8 cellular contexts compared by ENCODE assay signal in the genomic region with DNA sequence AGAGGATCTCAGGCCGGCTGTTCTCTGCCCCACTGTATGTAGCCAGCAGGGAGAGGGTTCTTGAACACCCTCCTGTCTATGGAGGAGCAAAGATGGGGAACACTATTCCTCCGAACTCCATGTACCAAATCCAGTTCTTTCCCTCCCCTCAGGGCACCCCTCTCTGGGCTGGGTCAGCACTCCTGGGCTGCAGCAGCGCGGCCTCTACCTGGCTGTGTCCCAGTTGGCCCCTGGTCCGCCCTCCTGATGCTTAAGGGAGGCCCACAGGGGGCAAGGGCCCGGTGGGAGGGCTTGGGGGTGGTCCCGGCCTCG. TPM values are rescaled to one million over a fixed set of nuclear protein-coding genes. Genes with fewer than 3 reads are reported as not detected.
DNase-seq lines count a peak whose midpoint lies in the region; ATAC-seq, FAIRE-seq and TF ChIP-seq lines count a peak whose summit lies in the region.

No MANE protein-coding gene starts in this region.

- no peak for TF ChIP-seq POLR2A in A549 (IDR thresholded peaks at IDR 0.05; ENCODE audit: low read length)

- peaks cover 6% of the 10 kb centered on the region for H3K4me1 ChIP-seq in A549
- H3K4me1 ChIP-seq in lung (ENCODE audit: control insufficient read depth in 2 of 2, insufficient read depth in 2 of 2, low read length in 2 of 2) = peaks cover 4 to 13% of the 10 kb centered on the region in 2 donors

- in situ Hi-C loops in astrocyte of the cerebellum (cut with HindIII; ENCODE audit: low sequenced_read_pairs) = no loop called here

- CTCF ChIA-PET in A549 (lab: Yijun Ruan, JAX) = interaction anchor here (0.6 to 2.6 kb wide), 4 partner anchors 12 to 46 kb away, joined by 3 to 11 read pairs (median 6); no protein-coding TSS in a partner anchor

- H3K9me3 ChIP-seq in A549 = no peaks in the 10 kb centered on the region
- H3K9me3 ChIP-seq in lung (ENCODE audit: control insufficient read depth in 2 of 2, insufficient read depth in 1 of 2, low read length in 1 of 2) = no peaks in the 10 kb centered on the region

- WGBS in A549 (ENCODE audit: missing lambda C conversion rate) = 91% methylated on average over 2 of the region's 8 CpGs
- WGBS in lung, 2 donors = 31% methylated on average over 8 of the region's 8 CpGs

- POLR2A ChIA-PET in A549 (lab: Yijun Ruan, JAX) = no interaction called here

- FAIRE-seq in A549 (lab: Jason Lieb, UNC) (no peak), HTR-8/SVneo (lab: Jason Lieb, UNC) (no peak)

- TF ChIP-seq CTCF in A549 (IDR thresholded peaks at IDR 0.05) = no peak
- TF ChIP-seq CTCF in HFF-Myc (IDR thresholded peaks at IDR 0.05; ENCODE audit: low read depth, low read length, missing control alignments) = no peak
- no peak for TF ChIP-seq CTCF in astrocyte of the cerebellum (IDR thresholded peaks at IDR 0.05; ENCODE audit: low read depth, low read length, missing control alignments)
- TF ChIP-seq CTCF in lung (IDR thresholded peaks at IDR 0.05; ENCODE audit: control extremely low read depth, extremely low read depth) = no peak

- ATAC-seq in A549 = peak; percentile 33 to 41; a peak in 5 of 6 replicates
- ATAC-seq in lung (ENCODE audit: insufficient read depth, low FRiP score) = no peak
- no peak for ATAC-seq in GM21367 (IDR thresholded peaks at IDR 0.05; ENCODE audit: unreplicated experiment)

- TF ChIP-seq EP300 in A549 (IDR thresholded peaks at IDR 0.05) = no peak

- DNase-seq in A549 (ENCODE audit: low read depth in 1 of 2, low spot score in 1 of 2) = no peak
- no peak for DNase-seq in HFF-Myc (ENCODE audit: extremely low read depth, low read depth)
- no peak for DNase-seq in astrocyte of the cerebellum (ENCODE audit: low read depth)
- DNase-seq in lung (ENCODE audit: low spot score) = peak; percentile 28
- no peak for DNase-seq in NCI-H2029 (lab: John Stamatoyannopoulos, UW)
- no peak for DNase-seq in HTR-8/SVneo (ENCODE audit: insufficient read length, low spot score)
- DNase-seq in NK-92 (lab: John Stamatoyannopoulos, UW; ENCODE audit: unreplicated experiment) = no peak

- TF ChIP-seq RAD21 in A549 (conservative IDR thresholded peaks at IDR 0.05 in 1 of 2, IDR thresholded peaks at IDR 0.05 in 1 of 2) = no peak

- peak overlapping the region; percentile 91 for H3K4me2 ChIP-seq in A549

- H3K4me3 ChIP-seq in A549 (peak overlapping the region; percentile 98), HFF-Myc (replicated peaks; ENCODE audit: low read depth, low read length) (peak overlapping the region; percentile 66), astrocyte of the cerebellum (ENCODE audit: low read depth, low read length) (peak overlapping the region; percentile 61), lung (peak overlapping the region; percentile 43)

- H3K27me3 ChIP-seq in lung (ENCODE audit: control insufficient read depth, insufficient read depth) = no peaks in the 10 kb centered on the region

- peak overlapping the region; percentile 89 to 94 for H3K27ac ChIP-seq in A549
- H3K27ac ChIP-seq in lung (ENCODE audit: low read depth in 1 of 2, low read length in 1 of 2) = peak overlapping the region; percentile 47 to 95

- H3K36me3 ChIP-seq in lung (ENCODE audit: control insufficient read depth in 2 of 2, insufficient read depth in 2 of 2, low read length in 2 of 2) = peaks cover under 1 to 21% of the 10 kb centered on the region in 2 donors

TF ChIP-seq in A549, 52 proteins besides CTCF, POLR2A, EP300 and RAD21:
- TF ChIP-seq NFE2L2 (conservative IDR thresholded peaks at IDR 0.05; ENCODE audit: low read length) = no peak
- TF ChIP-seq, protein P1, sequence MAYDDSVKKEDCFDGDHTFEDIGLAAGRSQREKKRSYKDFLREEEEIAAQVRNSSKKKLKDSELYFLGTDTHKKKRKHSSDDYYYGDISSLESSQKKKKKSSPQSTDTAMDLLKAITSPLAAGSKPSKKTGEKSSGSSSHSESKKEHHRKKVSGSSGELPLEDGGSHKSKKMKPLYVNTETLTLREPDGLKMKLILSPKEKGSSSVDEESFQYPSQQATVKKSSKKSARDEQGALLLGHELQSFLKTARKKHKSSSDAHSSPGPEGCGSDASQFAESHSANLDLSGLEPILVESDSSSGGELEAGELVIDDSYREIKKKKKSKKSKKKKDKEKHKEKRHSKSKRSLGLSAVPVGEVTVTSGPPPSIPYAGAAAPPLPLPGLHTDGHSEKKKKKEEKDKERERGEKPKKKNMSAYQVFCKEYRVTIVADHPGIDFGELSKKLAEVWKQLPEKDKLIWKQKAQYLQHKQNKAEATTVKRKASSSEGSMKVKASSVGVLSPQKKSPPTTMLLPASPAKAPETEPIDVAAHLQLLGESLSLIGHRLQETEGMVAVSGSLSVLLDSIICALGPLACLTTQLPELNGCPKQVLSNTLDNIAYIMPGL (CRISPR knock-in tag; IDR thresholded peaks at IDR 0.05; ENCODE audit: borderline replicate concordance) = no peak
TF ChIP-seq in A549: peak in this region for 0.

RNA-seq across cellular contexts. Expression of a gene that starts 0.5 kb away (rescaled TPM):
- polyA plus RNA-seq in A549 (2011; rRNA removed) = 14.3 and 14.6 TPM in 2 replicates
- 24.2 and 29.9 TPM in 2 replicates for polyA plus RNA-seq in A549 (2012; cell fraction: cytosol; rRNA removed)
- 26.7 and 27.8 TPM in 2 replicates for polyA plus RNA-seq in A549 (2012; cell fraction: nucleus; rRNA removed)
- 15.2 to 16.7 TPM (median 16.5 TPM) in 3 replicates for polyA plus RNA-seq in A549 (2017; fragmentation: RNase III; extraction: RNeasy Plus Mini Kit Qiagen cat#74134 plus additional on column Dnase treatment)
- 9.5 and 10.3 TPM in 2 replicates for polyA minus RNA-seq in A549 (2011; rRNA and poly(A)+ RNA removed)
- 10 to 100 TPM; 22.0 to 44.3 TPM for total RNA-seq in lung
- 10 to 100 TPM; 29.9 to 35.2 TPM for polyA plus RNA-seq in lung

RNA-seq across cellular contexts. Expression of a gene that starts 4.3 kb away (rescaled TPM):
- polyA plus RNA-seq in A549 (2011; rRNA removed) (0.08 TPM in 1 of 2 replicates, not detected in the other), A549 (2017; fragmentation: RNase III; extraction: RNeasy Plus Mini Kit Qiagen cat#74134 plus additional on column Dnase treatment) (0.05 to 0.12 TPM in 2 of 3 replicates, not detected in the other), lung (10 to 100 TPM; 10.2 to 11.6 TPM)
- polyA plus RNA-seq in A549 (2012; cell fraction: cytosol; rRNA removed) = 0.04 TPM in 1 of 2 replicates, not detected in the other
- 0.06 and 0.29 TPM in 2 replicates for polyA plus RNA-seq in A549 (2012; cell fraction: nucleus; rRNA removed)
- polyA minus RNA-seq in A549 (2011; rRNA and poly(A)+ RNA removed) = not detected in 2 replicates
- total RNA-seq in lung = 10 to 100 TPM; 21.3 to 40.2 TPM

RNA-seq across cellular contexts. Expression of a gene that starts 36.8 kb away (rescaled TPM):
- polyA plus RNA-seq in A549 (2011; rRNA removed) (0.05 and 0.12 TPM in 2 replicates), A549 (2017; fragmentation: RNase III; extraction: RNeasy Plus Mini Kit Qiagen cat#74134 plus additional on column Dnase treatment) (0.07 to 0.16 TPM (median 0.12 TPM) in 3 replicates), lung (1 to 10 TPM; 2.8 to 3.8 TPM)
- 0.05 and 0.09 TPM in 2 replicates for polyA plus RNA-seq in A549 (2012; cell fraction: cytosol; rRNA removed)
- polyA plus RNA-seq in A549 (2012; cell fraction: nucleus; rRNA removed) = 0.11 and 0.13 TPM in 2 replicates
- polyA minus RNA-seq in A549 (2011; rRNA and poly(A)+ RNA removed) = 0.08 and 0.10 TPM in 2 replicates
- 1 to 10 TPM; 2.0 to 6.0 TPM for total RNA-seq in lung

Comparison
In these comparisons a context has a peak if more than half of its experiments do, and no peak if none do; other contexts are left out.
1. ATAC-seq: peak in A549 (2 of 2); none in lung (single experiment) and GM21367 (single experiment).
2. H3K4me3 ChIP-seq: peak in every context shown above with its lines; median percentile 98 in A549; 66 in HFF-Myc; 61 in astrocyte of the cerebellum; 43 in lung.
3. RNA of a gene that starts 4.3 kb away (polyA plus RNA-seq): 10.2 to 11.6 TPM in lung; 0.04 to 0.29 TPM in A549; every median in the first group is over 4 times any median in the second.